Comparison of ENCODE assay signal across 1 cellular context in genomic region chr12:132783917-132784531, GRCh38.
TF ChIP-seq lines count a peak whose summit lies in the region.

No MANE protein-coding gene starts in this region.

TF ChIP-seq in IMR-90, 13 proteins besides CTCF, POLR2A, EP300 and RAD21 (continued from another document):
- no peak for TF ChIP-seq ELK1 (IDR thresholded peaks at IDR 0.05; ENCODE audit: borderline replicate concordance, low read depth, low read length)
- no peak for TF ChIP-seq MAZ (IDR thresholded peaks at IDR 0.05; ENCODE audit: borderline replicate concordance, low read depth, low read length)
- TF ChIP-seq RFX5 (IDR thresholded peaks at IDR 0.05; ENCODE audit: low read depth, low read length), result no peak
- no peak for TF ChIP-seq RCOR1 (IDR thresholded peaks at IDR 0.05; ENCODE audit: insufficient replicate concordance, low read length)
- TF ChIP-seq MXI1 (IDR thresholded peaks at IDR 0.05; ENCODE audit: borderline replicate concordance, low read depth, low read length), result no peak
- TF ChIP-seq USF2 (IDR thresholded peaks at IDR 0.05; ENCODE audit: low read depth, low read length), result no peak
